ENCODE assay signal across 8 cellular contexts in genomic region chr7:726084-726853, GRCh38. TPM values are rescaled to one million over a fixed set of nuclear protein-coding genes. Genes with fewer than 3 reads are reported as not detected.
DNase-seq lines count a peak whose midpoint lies in the region; ATAC-seq lines count a peak whose summit lies in the region.

Gene DNAAF5 (plus strand): TSS chr7:726699. CDS start chr7:726721, 22 bp downstream.

- peaks cover 28% of the 10 kb centered on the region for H3K4me1 Mint-ChIP-seq in activated CD8-positive, alpha-beta memory T cell treated with anti-CD3 and anti-CD28 coated beads, Interleukin-2, amount 10 ng/mL, durations not matched to agents 7 days and 5 days

- in situ Hi-C loops in endometrial microvascular endothelial cells (cut with HindIII; ENCODE audit: inconsistent ontology term, low pct_unique_long_range_greater_than_20kb, low sequenced_read_pairs), result no loop called here

- peak; percentile 87 for ATAC-seq in GM19468 (IDR thresholded peaks at IDR 0.05; ENCODE audit: extremely low read depth, unreplicated experiment)
- ATAC-seq in activated CD8-positive, alpha-beta memory T cell treated with anti-CD3 and anti-CD28 coated beads, Interleukin-2, amount 10 ng/mL, durations not matched to agents 7 days and 5 days, result peak; percentile 92

- H3K4me3 Mint-ChIP-seq in activated CD8-positive, alpha-beta memory T cell treated with anti-CD3 and anti-CD28 coated beads, Interleukin-2, amount 10 ng/mL, durations not matched to agents 7 days and 5 days, result peak within 1 kb of the TSS; percentile 72

- H3K27ac Mint-ChIP-seq in activated CD8-positive, alpha-beta memory T cell treated with anti-CD3 and anti-CD28 coated beads, Interleukin-2, amount 10 ng/mL, durations not matched to agents 7 days and 5 days, result peak within 1 kb of the TSS; percentile 77

- peaks cover 44% of the 10 kb centered on the region for H3K36me3 Mint-ChIP-seq in activated CD8-positive, alpha-beta memory T cell treated with anti-CD3 and anti-CD28 coated beads, Interleukin-2, amount 10 ng/mL, durations not matched to agents 7 days and 5 days

- H3K27me3 Mint-ChIP-seq in activated CD8-positive, alpha-beta memory T cell treated with anti-CD3 and anti-CD28 coated beads, Interleukin-2, amount 10 ng/mL, durations not matched to agents 7 days and 5 days, result no peaks in the 10 kb centered on the region

- CTCF ChIA-PET in activated CD8-positive, alpha-beta memory T cell treated with anti-CD3 and anti-CD28 coated beads, Interleukin-2, amount 10 ng/mL, durations not matched to agents 7 days and 5 days (lab: Charles Lee), result interaction anchor here (0.6 to 1.5 kb wide), 3 partner anchors 10 to 147 kb away, joined by 3 to 5 read pairs (median 3); no protein-coding TSS in a partner anchor

- peak; percentile 95 for DNase-seq in COLO829 (ENCODE audit: low spot score)
- peak; percentile 14 for DNase-seq in HS-27A (ENCODE audit: low read depth)
- peak; percentile 85 for DNase-seq in NOMO-1 treated with DMSO at 0.1 percent for 48 hours (lab: John Stamatoyannopoulos, UW; ENCODE audit: unreplicated experiment)
- peak; percentile 91 for DNase-seq in activated CD8-positive, alpha-beta memory T cell treated with anti-CD3 and anti-CD28 coated beads, Interleukin-2, amount 10 ng/mL, durations not matched to agents 7 days and 5 days
- peak; percentile 91 for DNase-seq in midbrain (lab: John Stamatoyannopoulos, UW)
- DNase-seq in stimulated activated CD8-positive, alpha-beta memory T cell treated with anti-CD3 and anti-CD28 coated beads, Interleukin-15, amount 100 ng/mL, for 48 hours (ENCODE audit: low read depth in 2 of 2), result peak; percentile 86 to 87

- peaks cover 15% of the 10 kb centered on the region for H3K9me3 Mint-ChIP-seq in activated CD8-positive, alpha-beta memory T cell treated with anti-CD3 and anti-CD28 coated beads, Interleukin-2, amount 10 ng/mL, durations not matched to agents 7 days and 5 days (ENCODE audit: low read depth)

RNA-seq across cellular contexts. Expression of gene DNAAF5, which starts in this region (rescaled TPM):
- total RNA-seq in activated CD8-positive, alpha-beta memory T cell treated with anti-CD3 and anti-CD28 coated beads, Interleukin-2, amount 10 ng/mL, durations not matched to agents 7 days and 5 days, result 10 to 100 TPM; 22.3 to 27.5 TPM
- 55.6 TPM for total RNA-seq in endometrial microvascular endothelial cells (ENCODE audit: inconsistent ontology term)

Comparison
In these comparisons a context has a peak if more than half of its experiments do, and no peak if none do; other contexts are left out.
1. Peak in every context shown above with its lines: DNase-seq and ATAC-seq.
2. DNase-seq: peak in every context shown above with its lines; median percentile 95 in COLO829; 91 in activated CD8-positive, alpha-beta memory T cell treated with anti-CD3 and anti-CD28 coated beads, Interleukin-2, amount 10 ng/mL, durations not matched to agents 7 days and 5 days; 91 in midbrain; 86 in stimulated activated CD8-positive, alpha-beta memory T cell treated with anti-CD3 and anti-CD28 coated beads, Interleukin-15, amount 100 ng/mL, for 48 hours; 85 in NOMO-1 treated with DMSO at 0.1 percent for 48 hours; 14 in HS-27A.